ENCODE assay signal across 9 cellular contexts in genomic region chr22:36776722-36777121, GRCh38. TPM values are rescaled to one million over a fixed set of nuclear protein-coding genes. Genes with fewer than 3 reads are reported as not detected.
DNase-seq lines count a peak whose midpoint lies in the region; ATAC-seq, FAIRE-seq and TF ChIP-seq lines count a peak whose summit lies in the region.
"Had no signal": no experiment of that assay in that cellular context is flagged by ENCODE, and none has a peak within 500 bp of the region (broad histone marks: within the 10 kb centered on the region; RNA-seq: fewer than 3 reads in every experiment).

No MANE protein-coding gene starts in this region.

- no peak for TF ChIP-seq POLR2A in testis (IDR thresholded peaks at IDR 0.05)

- whole genome bisulfite sequencing in testis, 2 donors, result 39 to 45% methylated on average over 12 of the region's 12 CpGs

- H4K20me1 ChIP-seq in keratinocyte (ENCODE audit: control insufficient read depth, extremely low read depth, insufficient read depth, low read length), result no peaks in the 10 kb centered on the region

- intact Hi-C loops in activated T-helper 2 cell treated with anti-CD3 and anti-CD28 coated beads, Interferon-gamma antibody, Interleukin-2, Interleukin-4, amounts not matched to agents 10 μg/mL and 5 μg/mL and 100 μg/mL, durations not matched to agents 14 hours and 24 hours and 36 hours (cut with micrococcal nuclease), result loop anchor here (5.0 to 10.0 kb wide), 2 partner anchors 232 to 421 kb away; no protein-coding TSS in a partner anchor
- intact Hi-C loops in testis (cut with DNase I; ENCODE audit: low total_unique reads), result no loop called here
- intact Hi-C loops in sciatic nerve (cut with DNase I), result no loop called here

- H3K9me3 Mint-ChIP-seq in activated T-helper 2 cell treated with anti-CD3 and anti-CD28 coated beads, Interferon-gamma antibody, Interleukin-2, Interleukin-4, amounts not matched to agents 10 μg/mL and 5 μg/mL and 100 μg/mL, durations not matched to agents 14 hours and 24 hours and 36 hours, result no peaks in the 10 kb centered on the region

- no peaks in the 10 kb centered on the region for H3K27me3 ChIP-seq in keratinocyte (ENCODE audit: control insufficient read depth, extremely low read depth, insufficient read depth, low read length)
- H3K27me3 ChIP-seq in testis, result no peaks in the 10 kb centered on the region

- peaks cover 4% of the 10 kb centered on the region for H3K9me1 ChIP-seq in keratinocyte (ENCODE audit: control insufficient read depth, extremely low read depth, insufficient read depth, low read length)

- H3K9me3 ChIP-seq in keratinocyte (ENCODE audit: control insufficient read depth, low read depth, low read length), result no peaks in the 10 kb centered on the region
- no peaks in the 10 kb centered on the region for H3K9me3 ChIP-seq in testis

- FAIRE-seq in keratinocyte (lab: Jason Lieb, UNC), result no peak

- H3K27ac Mint-ChIP-seq in activated T-helper 2 cell treated with anti-CD3 and anti-CD28 coated beads, Interferon-gamma antibody, Interleukin-2, Interleukin-4, amounts not matched to agents 10 μg/mL and 5 μg/mL and 100 μg/mL, durations not matched to agents 14 hours and 24 hours and 36 hours, result peak overlapping the region; percentile 92

- H3K4me3 ChIP-seq in keratinocyte (ENCODE audit: control insufficient read depth in 2 of 3, extremely low read depth in 1 of 3, insufficient read depth in 2 of 3, low read depth in 1 of 3, low read length in 3 of 3) (peak overlapping the region in 2 of 3 experiments; percentile 9 to 43), testis (peak overlapping the region; percentile 14 to 29)
- H3K4me3 ChIP-seq: lung had no signal

- peak overlapping the region; percentile 25 for H2AFZ ChIP-seq in keratinocyte (ENCODE audit: control insufficient read depth, low read length)

- H3K27ac ChIP-seq in keratinocyte (ENCODE audit: control insufficient read depth, insufficient read depth, low read length) (no peak overlapping the region), testis (peak overlapping the region in 1 of 2 donors; percentile 44)

- peak; percentile 73 for DNase-seq in activated CD8-positive, alpha-beta memory T cell treated with anti-CD3 and anti-CD28 coated beads for 24 hours
- no peak for DNase-seq in activated CD8-positive, alpha-beta memory T cell treated with anti-CD3 and anti-CD28 coated beads, Interleukin-2, amount 50 U/mL, for 4 hours
- DNase-seq in activated T-helper 2 cell treated with anti-CD3 and anti-CD28 coated beads, Interferon-gamma antibody, Interleukin-2, Interleukin-4, amounts not matched to agents 10 μg/mL and 5 μg/mL and 100 μg/mL, durations not matched to agents 14 hours and 24 hours and 36 hours (ENCODE audit: low spot score), result no peak
- DNase-seq in keratinocyte (ENCODE audit: low read depth, low spot score) (no peak), testis (no peak), sciatic nerve (ENCODE audit: low spot score) (no peak)

- H3K4me1 Mint-ChIP-seq in activated T-helper 2 cell treated with anti-CD3 and anti-CD28 coated beads, Interferon-gamma antibody, Interleukin-2, Interleukin-4, amounts not matched to agents 10 μg/mL and 5 μg/mL and 100 μg/mL, durations not matched to agents 14 hours and 24 hours and 36 hours (ENCODE audit: low read depth), result peaks cover 33% of the 10 kb centered on the region

- peak overlapping the region; percentile 77 for H3K4me2 ChIP-seq in keratinocyte (ENCODE audit: control insufficient read depth, extremely low read depth, insufficient read depth, low read depth, low read length)

- no peak overlapping the region for H3K9ac ChIP-seq in keratinocyte (ENCODE audit: control insufficient read depth, extremely low read depth, insufficient read depth, low read length)

- no peaks in the 10 kb centered on the region for H3K27me3 Mint-ChIP-seq in activated T-helper 2 cell treated with anti-CD3 and anti-CD28 coated beads, Interferon-gamma antibody, Interleukin-2, Interleukin-4, amounts not matched to agents 10 μg/mL and 5 μg/mL and 100 μg/mL, durations not matched to agents 14 hours and 24 hours and 36 hours (ENCODE audit: low read depth)

- no peaks in the 10 kb centered on the region for H3K36me3 ChIP-seq in keratinocyte (ENCODE audit: control insufficient read depth in 2 of 2, extremely low read depth in 1 of 2, insufficient read depth in 2 of 2, low read length in 2 of 2)
- H3K36me3 ChIP-seq in testis (ENCODE audit: low read depth, missing control alignments), result no peaks in the 10 kb centered on the region

- peak overlapping the region; percentile 91 for H3K4me3 Mint-ChIP-seq in activated T-helper 2 cell treated with anti-CD3 and anti-CD28 coated beads, Interferon-gamma antibody, Interleukin-2, Interleukin-4, amounts not matched to agents 10 μg/mL and 5 μg/mL and 100 μg/mL, durations not matched to agents 14 hours and 24 hours and 36 hours (ENCODE audit: low read depth)

- dilution Hi-C loops in keratinocyte (cut with MboI; ENCODE audit: extremely low pct_ligation_motif_present, low sequenced_read_pairs), result loop anchor here (10.0 kb wide), 1 partner anchor 58 kb away; no protein-coding TSS in a partner anchor

- TF ChIP-seq CTCF in keratinocyte (optimal IDR thresholded peaks at IDR 0.05 in 1 of 3, IDR thresholded peaks at IDR 0.05 in 1 of 3, conservative IDR thresholded peaks at IDR 0.05 in 1 of 3; ENCODE audit: extremely low read depth in 1 of 3, insufficient read depth in 2 of 3, low read length in 3 of 3), result no peak
- TF ChIP-seq CTCF in testis (IDR thresholded peaks at IDR 0.05), result no peak

- ATAC-seq in sciatic nerve (no peak), GM21619 (IDR thresholded peaks at IDR 0.05; ENCODE audit: unreplicated experiment) (no peak), HG02623 (IDR thresholded peaks at IDR 0.05; ENCODE audit: unreplicated experiment) (no peak)

- peaks cover 4% of the 10 kb centered on the region for H3K79me2 ChIP-seq in keratinocyte (ENCODE audit: control insufficient read depth, insufficient read depth, low read length)

- H3K36me3 Mint-ChIP-seq in activated T-helper 2 cell treated with anti-CD3 and anti-CD28 coated beads, Interferon-gamma antibody, Interleukin-2, Interleukin-4, amounts not matched to agents 10 μg/mL and 5 μg/mL and 100 μg/mL, durations not matched to agents 14 hours and 24 hours and 36 hours (ENCODE audit: low read depth), result no peaks in the 10 kb centered on the region

- H3K4me1 ChIP-seq in keratinocyte (ENCODE audit: control insufficient read depth, extremely low read depth, insufficient read depth, low read length) (peaks cover 13% of the 10 kb centered on the region), testis (no peaks in the 10 kb centered on the region)

RNA-seq across cellular contexts. Expression of gene IFT27, which starts 0.8 kb away (rescaled TPM):
- 30.0 and 34.7 TPM in 2 replicates for total RNA-seq in activated T-helper 2 cell treated with anti-CD3 and anti-CD28 coated beads, Interferon-gamma antibody, Interleukin-2, Interleukin-4, amounts not matched to agents 10 μg/mL and 5 μg/mL and 100 μg/mL, durations not matched to agents 14 hours and 24 hours and 36 hours
- polyA plus RNA-seq in keratinocyte (11.5 to 19.2 TPM (median 18.5 TPM) in 3 replicates), testis (ENCODE audit: insufficient read depth, low read depth, low replicate concordance) (56.3 TPM)
- polyA plus RNA-seq in keratinocyte (2011; ENCODE audit: low read depth), result 5.1 TPM
- 6.9 and 8.3 TPM in 2 replicates for polyA plus RNA-seq in keratinocyte (2011; cell fraction: cytosol; rRNA removed)
- 37.0 and 41.5 TPM in 2 replicates for polyA plus RNA-seq in keratinocyte (2011; cell fraction: nucleus; rRNA removed)
- polyA plus RNA-seq in keratinocyte (2012; ENCODE audit: low replicate concordance), result 14.3 and 19.6 TPM in 2 replicates
- 10.2 to 11.8 TPM (median 10.3 TPM) in 3 replicates for polyA minus RNA-seq in keratinocyte
- polyA minus RNA-seq in keratinocyte (2011; cell fraction: cytosol; rRNA and poly(A)+ RNA removed), result 8.1 TPM
- polyA minus RNA-seq in keratinocyte (2011; cell fraction: nucleus; rRNA and poly(A)+ RNA removed), result 6.1 and 10.9 TPM in 2 replicates
- total RNA-seq in testis (10 to 100 TPM; 28.2 to 32.4 TPM), sciatic nerve (23.9 TPM)

RNA-seq across cellular contexts. Expression of gene PVALB, which starts 40.1 kb away (rescaled TPM):
- total RNA-seq in activated T-helper 2 cell treated with anti-CD3 and anti-CD28 coated beads, Interferon-gamma antibody, Interleukin-2, Interleukin-4, amounts not matched to agents 10 μg/mL and 5 μg/mL and 100 μg/mL, durations not matched to agents 14 hours and 24 hours and 36 hours, result not detected in 2 replicates
- not detected in 3 replicates for polyA plus RNA-seq in keratinocyte
- not detected for polyA plus RNA-seq in keratinocyte (2011; ENCODE audit: low read depth)
- not detected in 2 replicates for polyA plus RNA-seq in keratinocyte (2011; cell fraction: cytosol; rRNA removed)
- polyA plus RNA-seq in keratinocyte (2011; cell fraction: nucleus; rRNA removed), result not detected in 2 replicates
- not detected in 2 replicates for polyA plus RNA-seq in keratinocyte (2012; ENCODE audit: low replicate concordance)
- not detected in 3 replicates for polyA minus RNA-seq in keratinocyte
- not detected for polyA minus RNA-seq in keratinocyte (2011; cell fraction: cytosol; rRNA and poly(A)+ RNA removed)
- not detected in 2 replicates for polyA minus RNA-seq in keratinocyte (2011; cell fraction: nucleus; rRNA and poly(A)+ RNA removed)
- 1 to 10 TPM in 1 of 2 donors, not detected in 1; 3.0 TPM for total RNA-seq in testis
- 2.3 TPM for polyA plus RNA-seq in testis (ENCODE audit: insufficient read depth, low read depth, low replicate concordance)
- not detected for total RNA-seq in sciatic nerve
